In the genomic region with DNA sequence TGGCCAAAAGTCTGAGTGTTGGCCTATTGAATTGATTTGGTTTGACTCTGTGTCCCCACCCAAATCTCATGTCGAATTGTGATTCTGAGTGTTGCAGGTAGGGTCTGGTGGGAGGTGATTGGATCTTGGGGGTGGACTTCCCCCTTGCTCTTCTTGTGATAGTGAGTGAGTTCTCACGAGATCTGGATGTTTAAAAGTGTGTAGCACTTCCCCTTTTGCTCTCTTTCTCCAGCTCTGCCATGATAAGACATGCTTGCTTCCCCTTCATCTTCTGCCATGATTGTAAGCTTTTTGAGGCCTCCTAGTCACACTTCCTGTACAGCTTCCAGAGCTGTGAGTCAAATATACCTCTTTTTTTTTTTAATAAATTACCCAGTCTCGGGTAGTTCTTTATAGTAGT, we compare ENCODE assay signal across 21 cellular contexts.
"Had no signal": no experiment of that assay in that cellular context is flagged by ENCODE, and none has a peak within 500 bp of the region (broad histone marks: within the 10 kb centered on the region; RNA-seq: fewer than 3 reads in every experiment).

No MANE protein-coding gene starts in this region.

- H3K4me3 Mint-ChIP-seq: naive thymus-derived CD4-positive, alpha-beta T cell; stimulated activated memory B cell treated with anti-CD40 and anti-IgM and Interleukin-4, amounts not matched to agents 10 μg/mL and 1 μg/mL and 100 μg/mL, for 72 hours; stimulated activated naive CD8-positive, alpha-beta T cell treated with anti-CD3 and anti-CD28 coated beads, Interleukin-15, amount 100 ng/mL, for 72 hours had no signal

- H3K4me1 Mint-ChIP-seq: naive thymus-derived CD4-positive, alpha-beta T cell; stimulated activated memory B cell treated with anti-CD40 and anti-IgM and Interleukin-4, amounts not matched to agents 10 μg/mL and 1 μg/mL and 100 μg/mL, for 72 hours; stimulated activated naive CD8-positive, alpha-beta T cell treated with anti-CD3 and anti-CD28 coated beads, Interleukin-15, amount 100 ng/mL, for 72 hours had no signal

- H3K27ac Mint-ChIP-seq: naive thymus-derived CD4-positive, alpha-beta T cell; stimulated activated memory B cell treated with anti-CD40 and anti-IgM and Interleukin-4, amounts not matched to agents 10 μg/mL and 1 μg/mL and 100 μg/mL, for 72 hours; stimulated activated naive CD8-positive, alpha-beta T cell treated with anti-CD3 and anti-CD28 coated beads, Interleukin-15, amount 100 ng/mL, for 72 hours had no signal

- H3K27me3 Mint-ChIP-seq: stimulated activated memory B cell treated with anti-CD40 and anti-IgM and Interleukin-4, amounts not matched to agents 10 μg/mL and 1 μg/mL and 100 μg/mL, for 72 hours; stimulated activated naive CD8-positive, alpha-beta T cell treated with anti-CD3 and anti-CD28 coated beads, Interleukin-15, amount 100 ng/mL, for 72 hours had no signal

- ATAC-seq: esophagus mucosa; gastrocnemius medialis; heart right ventricle; left lobe of liver; naive thymus-derived CD4-positive, alpha-beta T cell; psoas muscle; right lobe of liver; stimulated activated memory B cell treated with anti-CD40 and anti-IgM and Interleukin-4, amounts not matched to agents 10 μg/mL and 1 μg/mL and 100 μg/mL, for 72 hours; stimulated activated naive CD8-positive, alpha-beta T cell treated with anti-CD3 and anti-CD28 coated beads, Interleukin-15, amount 100 ng/mL, for 72 hours; upper lobe of right lung had no signal

- H3K4me3 ChIP-seq: gastrocnemius medialis, heart right ventricle, psoas muscle, right lobe of liver, testis, tibial nerve, upper lobe of right lung, vagina had no signal

- H3K4me1 ChIP-seq: gastrocnemius medialis, heart right ventricle, psoas muscle, right lobe of liver, testis, tibial nerve, upper lobe of right lung, vagina had no signal

- H3K36me3 Mint-ChIP-seq: naive thymus-derived CD4-positive, alpha-beta T cell; stimulated activated memory B cell treated with anti-CD40 and anti-IgM and Interleukin-4, amounts not matched to agents 10 μg/mL and 1 μg/mL and 100 μg/mL, for 72 hours had no signal

- H3K27ac ChIP-seq: gastrocnemius medialis, heart right ventricle, neutrophil, psoas muscle, right lobe of liver, testis, tibial nerve, upper lobe of right lung, vagina had no signal

- H3K27me3 ChIP-seq: gastrocnemius medialis, heart right ventricle, neutrophil, right lobe of liver, testis, tibial nerve, upper lobe of right lung, vagina had no signal

- H3K36me3 ChIP-seq: gastrocnemius medialis, heart right ventricle, neutrophil, right lobe of liver, tibial nerve, upper lobe of right lung, vagina had no signal

- DNase-seq: effector memory CD4-positive, alpha-beta T cell; gastrocnemius medialis; heart right ventricle; islet precursor cell; mammary epithelial cell; naive thymus-derived CD4-positive, alpha-beta T cell; psoas muscle; retina; right lobe of liver; stimulated activated CD4-positive, alpha-beta T cell treated with anti-CD3 and anti-CD28 coated beads, Interleukin-15, amount 100 ng/mL, for 24 hours; stimulated activated CD4-positive, alpha-beta T cell treated with anti-CD3 and anti-CD28 coated beads, Interleukin-1b, Interleukin-23, amount 100 ng/mL, for 48 hours; stimulated activated CD4-positive, alpha-beta T cell treated with anti-CD3 and anti-CD28 coated beads, Interleukin-4, amount 100 ng/mL, for 24 hours; stimulated activated naive CD8-positive, alpha-beta T cell treated with anti-CD3 and anti-CD28 coated beads, Interleukin-15, amount 100 ng/mL, for 72 hours; testis; upper lobe of right lung had no signal
